Comparison of ENCODE assay signal across 9 cellular contexts in genomic region chr2:179861027-179861776, GRCh38. TPM values are rescaled to one million over a fixed set of nuclear protein-coding genes. Genes with fewer than 3 reads are reported as not detected.
DNase-seq lines count a peak whose midpoint lies in the region; ATAC-seq, FAIRE-seq and TF ChIP-seq lines count a peak whose summit lies in the region.
"Had no signal": no experiment of that assay in that cellular context is flagged by ENCODE, and none has a peak within 500 bp of the region (broad histone marks: within the 10 kb centered on the region; RNA-seq: fewer than 3 reads in every experiment).

ZNF385B (minus strand) TSS chr2:179861612.

- no peak for FAIRE-seq in HepG2 (lab: Jason Lieb, UNC)
- FAIRE-seq: TTC549 had no signal

- POLR2A ChIA-PET in HepG2 (lab: Yijun Ruan, JAX) = no interaction called here

- H4K20me1 ChIP-seq in HepG2 (ENCODE audit: insufficient read depth, low read length) = no peaks in the 10 kb centered on the region; the same call in 1 of the 2 replicates

- CTCF ChIA-PET in HepG2 (lab: Yijun Ruan, JAX; ENCODE audit: low intra/inter-chr PET ratio, low total read pairs) = no interaction called here

- H3K4me2 ChIP-seq in HepG2 (ENCODE audit: low read depth, low read length) = peak within 1 kb of the TSS; percentile 76

- H3K9me3 ChIP-seq in HepG2 (ENCODE audit: low read length) (no peaks in the 10 kb centered on the region), thyroid gland (no peaks in the 10 kb centered on the region)

- H3K27me3 ChIP-seq in HepG2 (ENCODE audit: control insufficient read depth in 1 of 2, insufficient read depth in 2 of 2, low read length in 2 of 2) = peaks cover 0 to 56% of the 10 kb centered on the region in 2 experiments; a peak in 4 of 5 replicates
- H3K27me3 ChIP-seq in thyroid gland = no peaks in the 10 kb centered on the region

- intact Hi-C loops in HepG2 (cut with micrococcal nuclease; ENCODE audit: unreplicated experiment) (no loop called here), thyroid gland (cut with DNase I) (no loop called here)

- H2AFZ ChIP-seq in HepG2 (ENCODE audit: low read length) = no peak within 1 kb of the TSS

- H3K36me3 ChIP-seq in HepG2 (replicated peaks in 1 of 2; ENCODE audit: control insufficient read depth in 1 of 2, insufficient read depth in 2 of 2, low read length in 2 of 2) (no peaks in the 10 kb centered on the region), thyroid gland (no peaks in the 10 kb centered on the region)

- no peak for TF ChIP-seq POLR2A in HepG2 (IDR thresholded peaks at IDR 0.05; ENCODE audit: insufficient read depth in 1 of 2, low read depth in 2 of 2, low read length in 2 of 2)
- TF ChIP-seq POLR2A in thyroid gland (IDR thresholded peaks at IDR 0.05) = no peak

- DNase-seq in GM03348 (ENCODE audit: low spot score) (peak; percentile 42), GOT3 (lab: John Stamatoyannopoulos, UW) (peak; percentile 4), NCI-H510A treated with DMSO at 0.1 percent for 48 hours (lab: John Stamatoyannopoulos, UW) (peak; percentile 68), cerebellar cortex (ENCODE audit: low spot score) (peak; percentile 60), HepG2 (ENCODE audit: low spot score) (no peak), thyroid gland (peak; percentile 15 to 17), NCI-H187 (lab: John Stamatoyannopoulos, UW) (no peak)

- no peak within 1 kb of the TSS for H3K9ac ChIP-seq in HepG2 (ENCODE audit: insufficient read depth, low read depth, low read length)

- TF ChIP-seq CTCF in HepG2 (CRISPR knock-in tag; IDR thresholded peaks at IDR 0.05) (no peak), thyroid gland (IDR thresholded peaks at IDR 0.05) (no peak)

- H3K4me1 ChIP-seq in HepG2 (ENCODE audit: insufficient read depth, low read length) (peaks cover 15% of the 10 kb centered on the region), thyroid gland (peaks cover 8 to 9% of the 10 kb centered on the region in 2 donors)

- BruUV-seq in HepG2 (replicated peaks; lab: Mats Ljungman, UMichigan) = no TSS peak

- WGBS in HepG2 (ENCODE audit: low lambda C conversion rate) = 16% methylated on average over 19 of the region's 91 CpGs
- 0 to 1% methylated on average over 15 to 17 of the region's 91 CpGs for WGBS in thyroid gland, 2 donors

- peak; percentile 91 for ATAC-seq in HepG2
- no peak for ATAC-seq in HG03457 (IDR thresholded peaks at IDR 0.05; ENCODE audit: unreplicated experiment)

- in situ Hi-C loops in HepG2 (cut with HindIII; ENCODE audit: extremely low pct_ligation_motif_present, low pct_unique_long_range_greater_than_20kb) = no loop called here

- TF ChIP-seq RAD21 in HepG2 (CRISPR knock-in tag; IDR thresholded peaks at IDR 0.05) = no peak

- H3K27ac ChIP-seq in HepG2 (ENCODE audit: extremely low read length, insufficient read depth, low read length) (no peak within 1 kb of the TSS), thyroid gland (no peak within 1 kb of the TSS)

- no peak for TF ChIP-seq EP300 in HepG2 (IDR thresholded peaks at IDR 0.05; ENCODE audit: low read depth in 2 of 2, low read length in 2 of 2)
- TF ChIP-seq EP300 in HepG2 (CRISPR knock-in tag; IDR thresholded peaks at IDR 0.05; ENCODE audit: borderline replicate concordance) = no peak

- peak within 1 kb of the TSS; percentile 24 to 67 (median 52); a peak in 4 of 6 replicates for H3K4me3 ChIP-seq in HepG2 (replicated peaks in 1 of 3; ENCODE audit: insufficient read depth in 1 of 3, low read depth in 2 of 3, low read length in 3 of 3)
- H3K4me3 ChIP-seq in thyroid gland (replicated peaks in 1 of 3) = peak within 1 kb of the TSS; percentile 14 to 34 (median 24)

- no peaks in the 10 kb centered on the region for H3K79me2 ChIP-seq in HepG2 (ENCODE audit: insufficient read depth, low read length)

TF ChIP-seq in HepG2, 621 proteins besides CTCF, POLR2A, EP300 and RAD21 (continues in another document):
- peak; percentile 57 for TF ChIP-seq HNRNPLL (IDR thresholded peaks at IDR 0.05; ENCODE audit: low read depth, low read length, poor library complexity, severe bottlenecking)
- no peak for TF ChIP-seq ARHGAP35 (CRISPR knock-in tag; IDR thresholded peaks at IDR 0.05; ENCODE audit: borderline replicate concordance)
- TF ChIP-seq ATF5 (CRISPR knock-in tag; IDR thresholded peaks at IDR 0.05; ENCODE audit: low read depth) = no peak
- no peak for TF ChIP-seq PLSCR1 (CRISPR knock-in tag; IDR thresholded peaks at IDR 0.05; ENCODE audit: borderline replicate concordance)
- no peak for TF ChIP-seq ATRX (CRISPR knock-in tag; IDR thresholded peaks at IDR 0.05; ENCODE audit: borderline replicate concordance)
- TF ChIP-seq SPEN (CRISPR knock-in tag; IDR thresholded peaks at IDR 0.05; ENCODE audit: low read depth) = no peak
- no peak for TF ChIP-seq ZNF326 (CRISPR knock-in tag; IDR thresholded peaks at IDR 0.05; ENCODE audit: borderline replicate concordance)
- no peak for TF ChIP-seq E2F5 (CRISPR knock-in tag; conservative IDR thresholded peaks at IDR 0.05)
- no peak for TF ChIP-seq SATB2 (CRISPR knock-in tag; IDR thresholded peaks at IDR 0.05)
- no peak for TF ChIP-seq SUZ12 (IDR thresholded peaks at IDR 0.05; ENCODE audit: low read depth, low read length)
- TF ChIP-seq CCDC6 (CRISPR knock-in tag; IDR thresholded peaks at IDR 0.05) = 0 out of 2 replicates have a peak, but pooled peaks have one; percentile 39
- no peak for TF ChIP-seq CREB1 (IDR thresholded peaks at IDR 0.05)
- no peak for TF ChIP-seq CREB1 (CRISPR knock-in tag; IDR thresholded peaks at IDR 0.05)
- TF ChIP-seq ZNF766 (CRISPR knock-in tag; IDR thresholded peaks at IDR 0.05; ENCODE audit: borderline replicate concordance) = no peak

RNA-seq across cellular contexts. Expression of gene ZNF385B, which starts in this region (rescaled TPM):
- 3.3 and 4.0 TPM in 2 replicates for total RNA-seq in HepG2 (2016; rRNA removed; fragmentation: Illumina TruSeq; extraction: Trizol)
- total RNA-seq in HepG2 (2016; cell fraction: cytosol; rRNA removed; fragmentation: Illumina TruSeq; extraction: Trizol; ENCODE audit: low read depth) = 0.91 and 1.4 TPM in 2 replicates
- total RNA-seq in HepG2 (2016; cell fraction: insoluble cytoplasmic fraction; rRNA removed; fragmentation: Illumina TruSeq; extraction: Trizol) = 3.7 and 4.7 TPM in 2 replicates
- total RNA-seq in HepG2 (2016; cell fraction: membrane; rRNA removed; fragmentation: Illumina TruSeq; extraction: Trizol) = 3.0 and 4.0 TPM in 2 replicates
- total RNA-seq in HepG2 (2016; cell fraction: nucleus; rRNA removed; fragmentation: Illumina TruSeq; extraction: Trizol) = 8.5 and 9.0 TPM in 2 replicates
- polyA plus RNA-seq in HepG2 (2011; rRNA removed) = 5.6 and 6.7 TPM in 2 replicates
- 3.7 and 4.0 TPM in 2 replicates for polyA plus RNA-seq in HepG2 (2011; cell fraction: cytosol; rRNA removed)
- 3.8 and 4.5 TPM in 2 replicates for polyA plus RNA-seq in HepG2 (2011; cell fraction: nucleus; rRNA removed)
- 3.8 and 6.1 TPM in 2 replicates for polyA plus RNA-seq in HepG2 (2012)
- 1.5 and 1.7 TPM in 2 replicates for polyA plus RNA-seq in HepG2 (2016; cell fraction: cytosol; fragmentation: Illumina TruSeq; extraction: Trizol; ENCODE audit: low read depth)
- 9.0 and 10.1 TPM in 2 replicates for polyA plus RNA-seq in HepG2 (2016; cell fraction: insoluble cytoplasmic fraction; fragmentation: Illumina TruSeq; extraction: Trizol; ENCODE audit: low read depth)
- 4.7 and 5.6 TPM in 2 replicates for polyA plus RNA-seq in HepG2 (2016; cell fraction: membrane; fragmentation: Illumina TruSeq; extraction: Trizol; ENCODE audit: low read depth)
- polyA plus RNA-seq in HepG2 (2016; cell fraction: nucleus; fragmentation: Illumina TruSeq; extraction: Trizol; ENCODE audit: insufficient read depth, low read depth) = 8.6 and 9.5 TPM in 2 replicates
- polyA minus RNA-seq in HepG2 (2011; rRNA and poly(A)+ RNA removed; ENCODE audit: low replicate concordance) = 8.8 TPM in 1 of 2 replicates, not detected in the other
- 4.1 and 4.4 TPM in 2 replicates for polyA minus RNA-seq in HepG2 (2011; cell fraction: cytosol; rRNA and poly(A)+ RNA removed)
- polyA minus RNA-seq in HepG2 (2011; cell fraction: nucleus; rRNA and poly(A)+ RNA removed) = 32.3 and 34.8 TPM in 2 replicates
- total RNA-seq in thyroid gland = 1 to 10 TPM; 1.3 to 2.8 (median 1.8) TPM

Comparison
In these comparisons a context has a peak if more than half of its experiments do, and no peak if none do; other contexts are left out.
1. DNase-seq: peak in GM03348 (single experiment), GOT3 (single experiment), NCI-H510A treated with DMSO at 0.1 percent for 48 hours (single experiment), cerebellar cortex (single experiment) and thyroid gland (2 of 2); none in HepG2 (single experiment) and NCI-H187 (0 of 2).